1 cellular context compared by ENCODE assay signal in genomic region chr5:127419007-127419406, GRCh38.
TF ChIP-seq lines count a peak whose summit lies in the region.

No MANE protein-coding gene starts in this region.

TF ChIP-seq in GM23338, 12 proteins besides CTCF, POLR2A, EP300 and RAD21 (continued from another document):
- TF ChIP-seq ZNF462 (CRISPR knock-in tag; IDR thresholded peaks at IDR 0.05), result no peak
- no peak for TF ChIP-seq JUNB (IDR thresholded peaks at IDR 0.05; ENCODE audit: unreplicated experiment)
